8 cellular contexts compared by ENCODE assay signal in the genomic region with DNA sequence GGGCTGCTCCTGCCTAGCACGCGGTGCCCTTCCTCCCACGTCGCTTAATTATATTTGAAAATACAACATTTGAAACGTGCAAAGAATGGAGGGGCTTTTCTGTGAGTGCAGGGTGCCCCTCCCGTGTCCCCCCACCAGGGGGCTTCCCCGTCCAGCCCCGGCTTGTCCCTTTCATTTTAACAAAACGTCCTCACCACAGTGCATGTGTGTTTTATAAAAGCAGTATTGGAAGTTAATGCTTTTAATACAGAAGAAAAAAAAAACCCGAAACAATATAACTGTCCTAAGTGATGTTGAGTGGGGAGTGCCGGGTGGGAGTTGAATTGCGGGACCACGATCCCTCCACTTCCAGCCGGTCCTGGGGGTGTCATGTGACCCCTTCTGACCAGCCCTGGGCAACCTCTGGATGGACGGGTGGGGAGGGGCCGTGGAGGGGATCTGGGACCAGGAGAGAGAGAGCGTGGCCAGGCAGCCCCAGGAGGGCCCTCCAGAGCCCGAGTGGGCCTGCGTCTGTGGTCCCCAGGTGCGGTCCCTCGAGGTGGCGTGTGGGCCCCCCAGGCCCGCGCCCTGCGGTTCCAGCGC.
DNase-seq lines count a peak whose midpoint lies in the region; ATAC-seq, FAIRE-seq and TF ChIP-seq lines count a peak whose summit lies in the region.
"Not testable (repeated sequence)": the region's sequence is repeated elsewhere in the genome, so short reads cannot be mapped to it uniquely, and the experiment has no call there.

No MANE protein-coding gene starts in this region.

- FAIRE-seq in GM12892 (lab: Jason Lieb, UNC), result peak; percentile 60

- POLR2A ChIA-PET in GM10248 (lab: Yijun Ruan, JAX); OCI-LY7 (lab: Charles Lee): not testable (repeated sequence)

- intact Hi-C loops in OCI-LY7 (cut with micrococcal nuclease; ENCODE audit: unreplicated experiment), result not testable (repeated sequence)

- H3K36me3 ChIP-seq in BE2C; Karpas-422 (ENCODE audit: insufficient read depth, low read length); OCI-LY7 (ENCODE audit: insufficient read depth, low read length): not testable (repeated sequence)

- peak overlapping the region; percentile 75 for H3K9ac ChIP-seq in Karpas-422 (ENCODE audit: low read length)

- H3K27ac ChIP-seq in Karpas-422 (ENCODE audit: low read length) (peak overlapping the region; percentile 96), OCI-LY7 (ENCODE audit: low read depth, low read length, poor library complexity, severe bottlenecking) (peak overlapping the region; percentile 86)

- peak; percentile 28 for TF ChIP-seq CTCF in BE2C (IDR thresholded peaks at IDR 0.05; ENCODE audit: low read depth, low read length)
- peak; percentile 24 for TF ChIP-seq CTCF in GM10248 (IDR thresholded peaks at IDR 0.05; ENCODE audit: control extremely low read depth, extremely low read depth, low read depth, missing control alignments)
- TF ChIP-seq CTCF in OCI-LY7 (conservative IDR thresholded peaks at IDR 0.05; ENCODE audit: low read length), result peak; percentile 63
- not testable (repeated sequence) for TF ChIP-seq CTCF in endothelial cell (IDR thresholded peaks at IDR 0.05; ENCODE audit: unreplicated experiment); omental fat pad (IDR thresholded peaks at IDR 0.05)

- DNase-seq in BE2C; GM10248 (ENCODE audit: extremely low spot score); GM12892 (ENCODE audit: insufficient read length); endothelial cell (ENCODE audit: low spot score): not testable (repeated sequence)
- DNase-seq in Karpas-422 (peak; percentile 75), OCI-LY7 (ENCODE audit: low spot score) (peak; percentile 52), omental fat pad (ENCODE audit: low spot score) (peak; percentile 6)
- peak; percentile 41 for DNase-seq in activated CD8-positive, alpha-beta memory T cell treated with anti-CD3 and anti-CD28 coated beads, Interleukin-2, amount 10 ng/mL, durations not matched to agents 7 days and 5 days

- H2AFZ ChIP-seq in Karpas-422 (ENCODE audit: low read length); OCI-LY7 (ENCODE audit: low read length): not testable (repeated sequence)

- not testable (repeated sequence) for H3K9me2 ChIP-seq in Karpas-422 (replicated peaks; ENCODE audit: insufficient read depth, low read length); OCI-LY7 (ENCODE audit: insufficient read depth, low read length)

- H3K9me3 Mint-ChIP-seq in activated CD8-positive, alpha-beta memory T cell treated with anti-CD3 and anti-CD28 coated beads, Interleukin-2, amount 10 ng/mL, durations not matched to agents 7 days and 5 days (ENCODE audit: low read depth), result not testable (repeated sequence)
- H3K9me3 Mint-ChIP-seq in endothelial cell (ENCODE audit: unreplicated experiment), result peaks cover 21% of the 10 kb centered on the region

- not testable (repeated sequence) for H3K4me1 Mint-ChIP-seq in activated CD8-positive, alpha-beta memory T cell treated with anti-CD3 and anti-CD28 coated beads, Interleukin-2, amount 10 ng/mL, durations not matched to agents 7 days and 5 days; endothelial cell (ENCODE audit: unreplicated experiment)

- H3K9me3 ChIP-seq in BE2C; Karpas-422 (ENCODE audit: low read length); OCI-LY7 (ENCODE audit: low read length): not testable (repeated sequence)

- CTCF ChIA-PET in GM10248 (lab: Yijun Ruan, JAX); OCI-LY7 (lab: Charles Lee; ENCODE audit: unreplicated experiment); activated CD8-positive, alpha-beta memory T cell treated with anti-CD3 and anti-CD28 coated beads, Interleukin-2, amount 10 ng/mL, durations not matched to agents 7 days and 5 days (lab: Charles Lee): not testable (repeated sequence)

- H3K4me3 Mint-ChIP-seq in activated CD8-positive, alpha-beta memory T cell treated with anti-CD3 and anti-CD28 coated beads, Interleukin-2, amount 10 ng/mL, durations not matched to agents 7 days and 5 days, result not testable (repeated sequence)
- H3K4me3 Mint-ChIP-seq in endothelial cell (ENCODE audit: unreplicated experiment), result peak overlapping the region; percentile 31

- H3K4me3 ChIP-seq in BE2C (ENCODE audit: low read depth, low read length); Karpas-422 (ENCODE audit: low read length): not testable (repeated sequence)
- peak overlapping the region; percentile 2 for H3K4me3 ChIP-seq in OCI-LY7 (ENCODE audit: low read depth, low read length, poor library complexity, severe bottlenecking)

- not testable (repeated sequence) for H3K4me1 ChIP-seq in BE2C
- H3K4me1 ChIP-seq in Karpas-422 (ENCODE audit: low read length), result peaks cover 63% of the 10 kb centered on the region
- peaks cover 64% of the 10 kb centered on the region for H3K4me1 ChIP-seq in OCI-LY7 (ENCODE audit: insufficient read depth, low read length, poor library complexity, severe bottlenecking)

- not testable (repeated sequence) for TF ChIP-seq POLR2A in GM12892 (IDR thresholded peaks at IDR 0.05; ENCODE audit: low read depth, low read length)

- H3K27me3 Mint-ChIP-seq in activated CD8-positive, alpha-beta memory T cell treated with anti-CD3 and anti-CD28 coated beads, Interleukin-2, amount 10 ng/mL, durations not matched to agents 7 days and 5 days, result not testable (repeated sequence)
- peaks cover 14% of the 10 kb centered on the region for H3K27me3 Mint-ChIP-seq in endothelial cell (ENCODE audit: unreplicated experiment)

- not testable (repeated sequence) for ATAC-seq in activated CD8-positive, alpha-beta memory T cell treated with anti-CD3 and anti-CD28 coated beads, Interleukin-2, amount 10 ng/mL, durations not matched to agents 7 days and 5 days; omental fat pad (ENCODE audit: low FRiP score)

- H3K79me2 ChIP-seq in Karpas-422 (ENCODE audit: low read length); OCI-LY7 (ENCODE audit: insufficient read depth, low read depth, low read length): not testable (repeated sequence)

- H3K36me3 Mint-ChIP-seq in activated CD8-positive, alpha-beta memory T cell treated with anti-CD3 and anti-CD28 coated beads, Interleukin-2, amount 10 ng/mL, durations not matched to agents 7 days and 5 days, result not testable (repeated sequence)
- peaks cover 12% of the 10 kb centered on the region for H3K36me3 Mint-ChIP-seq in endothelial cell (ENCODE audit: low read depth, unreplicated experiment)

- H3K27me3 ChIP-seq in BE2C; Karpas-422 (ENCODE audit: low read length): not testable (repeated sequence)

- H4K20me1 ChIP-seq in Karpas-422 (ENCODE audit: insufficient read depth, low read depth, low read length); OCI-LY7 (ENCODE audit: insufficient read depth, low read length): not testable (repeated sequence)

- H3K4me2 ChIP-seq in Karpas-422 (ENCODE audit: low read depth, low read length, poor library complexity, severe bottlenecking) (peak overlapping the region; percentile 47), OCI-LY7 (ENCODE audit: low read length) (peak overlapping the region; percentile 58)

- TSS peak; percentile 58 for BruUV-seq in OCI-LY7 (replicated peaks; lab: Mats Ljungman, UMichigan)

- H3K27ac Mint-ChIP-seq in activated CD8-positive, alpha-beta memory T cell treated with anti-CD3 and anti-CD28 coated beads, Interleukin-2, amount 10 ng/mL, durations not matched to agents 7 days and 5 days, result not testable (repeated sequence)
- H3K27ac Mint-ChIP-seq in endothelial cell (ENCODE audit: unreplicated experiment), result peak overlapping the region; percentile 83
